Comparison of ENCODE assay signal across 8 cellular contexts in genomic region chr10:120824864-120825263, GRCh38. TPM values are rescaled to one million over a fixed set of nuclear protein-coding genes. Genes with fewer than 3 reads are reported as not detected.
DNase-seq lines count a peak whose midpoint lies in the region; ATAC-seq and TF ChIP-seq lines count a peak whose summit lies in the region.

No MANE protein-coding gene starts in this region.

- no peaks in the 10 kb centered on the region for H3K27me3 Mint-ChIP-seq in activated naive CD4-positive, alpha-beta T cell treated with anti-CD3 and anti-CD28 coated beads, Interleukin-2, amount 10 ng/mL, durations not matched to agents 7 days and 5 days
- no peaks in the 10 kb centered on the region for H3K27me3 Mint-ChIP-seq in chondrocyte (ENCODE audit: low read depth)

- TF ChIP-seq POLR2A in prostate gland (IDR thresholded peaks at IDR 0.05), result no peak

- H3K27ac ChIP-seq in prostate gland (no peak overlapping the region), mesenchymal stem cell (ENCODE audit: low read length, poor library complexity, severe bottlenecking) (no peak overlapping the region)

- H3K4me3 ChIP-seq in prostate gland (no peak overlapping the region), mesenchymal stem cell (ENCODE audit: insufficient read depth in 1 of 2, low read depth in 1 of 2, low read length in 2 of 2) (no peak overlapping the region)

- no peak overlapping the region for H4K91ac ChIP-seq in mesenchymal stem cell (ENCODE audit: low read length)

- H3K14ac ChIP-seq in mesenchymal stem cell (ENCODE audit: low read length in 2 of 2), result no peak overlapping the region

- no peak overlapping the region for H3K27ac Mint-ChIP-seq in activated naive CD4-positive, alpha-beta T cell treated with anti-CD3 and anti-CD28 coated beads, Interleukin-2, amount 10 ng/mL, durations not matched to agents 7 days and 5 days
- H3K27ac Mint-ChIP-seq in chondrocyte (ENCODE audit: unreplicated experiment), result no peak overlapping the region

- H3K27me3 ChIP-seq in prostate gland (replicated peaks; ENCODE audit: insufficient read depth), result no peaks in the 10 kb centered on the region
- no peaks in the 10 kb centered on the region for H3K27me3 ChIP-seq in mesenchymal stem cell (ENCODE audit: control insufficient read depth in 1 of 2, insufficient read depth in 1 of 2, low read length in 2 of 2)

- TF ChIP-seq CTCF in chondrocyte (IDR thresholded peaks at IDR 0.05) (peak; percentile 63), prostate gland (IDR thresholded peaks at IDR 0.05) (peak in 2 of 4 experiments; percentile 16 to 43)

- H2AK5ac ChIP-seq in mesenchymal stem cell (ENCODE audit: low read length, severe bottlenecking), result no peak overlapping the region

- no peak overlapping the region for H3K4ac ChIP-seq in mesenchymal stem cell (ENCODE audit: low read depth in 1 of 2, low read length in 2 of 2)

- H2BK120ac ChIP-seq in mesenchymal stem cell (ENCODE audit: low read depth, low read length), result no peak overlapping the region

- H2BK15ac ChIP-seq in mesenchymal stem cell (ENCODE audit: low read depth, poor library complexity, severe bottlenecking), result no peak overlapping the region

- no peaks in the 10 kb centered on the region for H3K36me3 Mint-ChIP-seq in activated naive CD4-positive, alpha-beta T cell treated with anti-CD3 and anti-CD28 coated beads, Interleukin-2, amount 10 ng/mL, durations not matched to agents 7 days and 5 days
- H3K36me3 Mint-ChIP-seq in chondrocyte (ENCODE audit: low read depth), result no peaks in the 10 kb centered on the region

- H3K18ac ChIP-seq in mesenchymal stem cell (ENCODE audit: low read depth in 1 of 2, low read length in 2 of 2), result no peak overlapping the region

- H3K23ac ChIP-seq in mesenchymal stem cell (ENCODE audit: low read length in 2 of 2), result no peak overlapping the region

- no peak overlapping the region for H2AFZ ChIP-seq in mesenchymal stem cell (ENCODE audit: low read depth, low read length)

- intact Hi-C loops in prostate gland (cut with DNase I) (no loop called here), posterior vena cava (cut with DNase I) (loop anchor here in 1 of 2 donors (5.0 kb wide), 1 partner anchor 852 kb away; no protein-coding TSS in a partner anchor)

- H3K4me2 ChIP-seq in mesenchymal stem cell (ENCODE audit: low read length, poor library complexity, severe bottlenecking), result no peak overlapping the region

- no peaks in the 10 kb centered on the region for H3K9me3 Mint-ChIP-seq in activated naive CD4-positive, alpha-beta T cell treated with anti-CD3 and anti-CD28 coated beads, Interleukin-2, amount 10 ng/mL, durations not matched to agents 7 days and 5 days
- peaks cover 2% of the 10 kb centered on the region for H3K9me3 Mint-ChIP-seq in chondrocyte (ENCODE audit: low read depth)

- H2BK12ac ChIP-seq in mesenchymal stem cell (ENCODE audit: low read length in 2 of 2), result no peak overlapping the region

- H2BK5ac ChIP-seq in mesenchymal stem cell (ENCODE audit: low read depth, low read length, poor library complexity, severe bottlenecking), result no peak overlapping the region

- CTCF ChIA-PET in activated naive CD4-positive, alpha-beta T cell treated with anti-CD3 and anti-CD28 coated beads, Interleukin-2, amount 10 ng/mL, durations not matched to agents 7 days and 5 days (lab: Charles Lee), result no interaction called here

- H3K4me3 Mint-ChIP-seq in activated naive CD4-positive, alpha-beta T cell treated with anti-CD3 and anti-CD28 coated beads, Interleukin-2, amount 10 ng/mL, durations not matched to agents 7 days and 5 days, result no peak overlapping the region
- no peak overlapping the region for H3K4me3 Mint-ChIP-seq in chondrocyte (ENCODE audit: unreplicated experiment)

- no peak overlapping the region for H4K8ac ChIP-seq in mesenchymal stem cell (ENCODE audit: low read length)

- no peak for ATAC-seq in GM21529 (IDR thresholded peaks at IDR 0.05; ENCODE audit: unreplicated experiment)

- H3K9ac ChIP-seq in mesenchymal stem cell (ENCODE audit: low read length), result no peak overlapping the region

- H3K9me3 ChIP-seq in prostate gland (no peaks in the 10 kb centered on the region), mesenchymal stem cell (ENCODE audit: control insufficient read depth, low read length) (no peaks in the 10 kb centered on the region)

- no peaks in the 10 kb centered on the region for H3K79me1 ChIP-seq in mesenchymal stem cell (replicated peaks; ENCODE audit: low read length, poor library complexity, severe bottlenecking)

- H3K4me1 ChIP-seq in prostate gland (replicated peaks), result no peaks in the 10 kb centered on the region
- H3K4me1 ChIP-seq in mesenchymal stem cell (ENCODE audit: control insufficient read depth, insufficient read depth, low read depth, low read length), result no peaks in the 10 kb centered on the region

- H3K4me1 Mint-ChIP-seq in activated naive CD4-positive, alpha-beta T cell treated with anti-CD3 and anti-CD28 coated beads, Interleukin-2, amount 10 ng/mL, durations not matched to agents 7 days and 5 days, result no peaks in the 10 kb centered on the region
- peaks cover 23% of the 10 kb centered on the region for H3K4me1 Mint-ChIP-seq in chondrocyte (ENCODE audit: low read depth)

- H3K36me3 ChIP-seq in prostate gland (no peaks in the 10 kb centered on the region), mesenchymal stem cell (ENCODE audit: control insufficient read depth in 1 of 2, insufficient read depth in 2 of 2, low read depth in 1 of 2, low read length in 2 of 2) (no peaks in the 10 kb centered on the region)

- 40% methylated on average over 10 of the region's 10 CpGs for WGBS in prostate gland
- 55% methylated on average over 10 of the region's 10 CpGs for WGBS in mesenchymal stem cell

- DNase-seq in activated naive CD4-positive, alpha-beta T cell treated with anti-CD3 and anti-CD28 coated beads, Interleukin-2, amount 10 ng/mL, durations not matched to agents 7 days and 5 days, result peak; percentile 37
- DNase-seq in activated naive CD4-positive, alpha-beta T cell treated with Interleukin-2 at 50 U/mL for 16 hours, result no peak
- DNase-seq in NCI-H510A (lab: John Stamatoyannopoulos, UW) (peak; percentile 8), chondrocyte (ENCODE audit: low spot score) (no peak), prostate gland (ENCODE audit: low spot score) (peak; percentile 5), posterior vena cava (ENCODE audit: low spot score) (no peak), mesenchymal stem cell (no peak)

RNA-seq across cellular contexts. Expression of gene WDR11, which starts 26.3 kb away (rescaled TPM):
- total RNA-seq in chondrocyte (48.3 to 71.4 TPM (median 54.6 TPM) in 3 replicates), prostate gland (10 to 100 TPM; 39.8 to 55.7 TPM), posterior vena cava (10 to 100 TPM; 37.6 to 51.6 TPM)
- 41.3 TPM for polyA plus RNA-seq in mesenchymal stem cell (2013, experiment 1 of 2)
- 39.5 TPM for polyA plus RNA-seq in mesenchymal stem cell (2013, experiment 2 of 2)

Comparison
In these comparisons a context has a peak if more than half of its experiments do, and no peak if none do; other contexts are left out.
1. DNase-seq: peak in activated naive CD4-positive, alpha-beta T cell treated with anti-CD3 and anti-CD28 coated beads, Interleukin-2, amount 10 ng/mL, durations not matched to agents 7 days and 5 days (single experiment), NCI-H510A (single experiment) and prostate gland (single experiment); none in activated naive CD4-positive, alpha-beta T cell treated with Interleukin-2 at 50 U/mL for 16 hours (single experiment), chondrocyte (single experiment), posterior vena cava (single experiment) and mesenchymal stem cell (single experiment).